Comparison of ENCODE assay signal across 4 cellular contexts in the genomic region with DNA sequence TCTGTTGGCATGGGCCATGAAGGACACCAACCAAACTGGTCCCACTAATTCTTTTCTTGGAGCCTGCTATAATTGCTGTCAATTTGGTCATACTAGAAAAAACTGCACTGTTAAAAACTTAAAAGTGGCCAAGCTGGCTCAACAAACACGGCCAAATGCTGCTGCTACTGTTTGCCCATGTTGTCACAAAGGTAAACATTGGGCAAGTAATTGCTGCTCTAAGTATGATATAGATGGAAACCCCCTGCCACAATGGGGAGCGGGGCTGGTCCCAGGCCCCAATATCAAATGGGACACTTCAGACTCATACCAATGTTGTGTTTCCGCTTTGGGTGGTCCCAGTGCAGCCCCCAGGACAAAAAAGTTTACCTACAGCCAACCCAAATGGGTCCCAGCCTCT.
"Had no signal": no experiment of that assay in that cellular context is flagged by ENCODE, and none has a peak within 500 bp of the region (broad histone marks: within the 10 kb centered on the region; RNA-seq: fewer than 3 reads in every experiment).

No MANE protein-coding gene starts in this region.

- DNase-seq: GM23248, H9, HCEC 1CT had no signal

- H3K4me3 ChIP-seq: GM23248 had no signal

- H3K27ac ChIP-seq: GM23248 had no signal

- H3K27ac Mint-ChIP-seq: H9, IgD-negative memory B cell had no signal

- H3K4me3 Mint-ChIP-seq: H9 had no signal

- H3K4me1 Mint-ChIP-seq: H9, IgD-negative memory B cell had no signal

- H3K9ac ChIP-seq: GM23248 had no signal
